ENCODE assay signal across 35 cellular contexts in the genomic region with DNA sequence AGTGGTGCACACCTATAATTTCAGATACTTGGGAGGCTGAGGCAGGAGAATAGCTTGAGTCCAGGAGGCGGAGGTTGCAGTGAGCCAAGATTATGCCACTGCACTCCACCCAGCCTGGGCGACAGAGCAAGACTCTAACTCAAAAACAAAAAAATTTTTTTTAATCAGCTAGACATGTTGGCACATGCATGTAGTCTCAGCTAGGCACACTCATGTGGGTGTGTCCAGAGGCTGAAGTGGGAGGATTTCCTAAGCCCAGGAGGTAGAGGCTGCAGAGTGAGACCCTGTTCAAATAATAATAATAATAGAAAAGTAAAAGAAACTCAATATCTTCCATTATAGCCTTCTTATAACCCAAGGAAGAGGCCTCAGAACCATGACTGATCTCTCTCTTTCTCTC.
"Had no signal": no experiment of that assay in that cellular context is flagged by ENCODE, and none has a peak within 500 bp of the region (broad histone marks: within the 10 kb centered on the region; RNA-seq: fewer than 3 reads in every experiment).

No MANE protein-coding gene starts in this region.

- FAIRE-seq: astrocyte, TTC549 had no signal

- H3K36me3 Mint-ChIP-seq: activated CD4-positive, alpha-beta memory T cell treated with anti-CD3 and anti-CD28 coated beads for 36 hours; activated naive CD8-positive, alpha-beta T cell treated with anti-CD3 and anti-CD28 coated beads for 36 hours had no signal

- H3K36me3 ChIP-seq: adrenal gland, brain microvascular endothelial cell had no signal

- H3K4me3 ChIP-seq: adrenal gland, body of pancreas had no signal

- H3K4me1 ChIP-seq: body of pancreas had no signal

- H3K27ac Mint-ChIP-seq: activated CD4-positive, alpha-beta memory T cell treated with anti-CD3 and anti-CD28 coated beads for 36 hours; activated CD4-positive, alpha-beta T cell treated with anti-CD3 and anti-CD28 coated beads, Interleukin-2, amount 10 ng/mL, durations not matched to agents 24 days and 14 days; activated naive CD4-positive, alpha-beta T cell treated with anti-CD3 and anti-CD28 coated beads for 36 hours; activated naive CD8-positive, alpha-beta T cell treated with anti-CD3 and anti-CD28 coated beads for 36 hours; activated T-cell treated with anti-CD3 and anti-CD28 coated beads, Interleukin-2, amount 50 U/mL, for 72 hours; activated T-helper 1 cell treated with anti-CD3 and anti-CD28 coated beads, Interleukin-12 subunit alpha, Interleukin-12 subunit beta, Interleukin-2, Interleukin-4 antibody, amounts not matched to agents 30 ng/mL and 10 ng/mL and 1 ng/mL, durations not matched to agents 14 hours and 24 hours and 36 hours; activated T-helper 17 cell treated with anti-CD3 and anti-CD28 coated beads, Interleukin-2, amount 50 U/mL, for 72 hours; T-helper 1 cell treated with Interleukin-12 subunit alpha and Interleukin-12 subunit beta and Interleukin-4 antibody, amounts not matched to agents 30 μg/mL and 1 μg/mL, for 36 hours; T-helper 2 cell treated with Interferon-gamma antibody and Interleukin-4, amounts not matched to agents 5 μg/mL and 100 μg/mL, for 36 hours had no signal

- H3K27ac ChIP-seq: adrenal gland, body of pancreas, brain microvascular endothelial cell, VCaP had no signal

- ATAC-seq: activated CD8-positive, alpha-beta T cell treated with anti-CD3 and anti-CD28 coated beads for 36 hours; activated naive CD4-positive, alpha-beta T cell treated with anti-CD3 and anti-CD28 coated beads, Interleukin-2, amount 50 U/mL, for 72 hours; activated T-cell treated with anti-CD3 and anti-CD28 coated beads, Interleukin-2, amount 50 U/mL, for 4 hours; activated T-cell treated with anti-CD3 and anti-CD28 coated beads, Interleukin-2, amount 50 U/mL, for 72 hours; activated T-helper 17 cell treated with anti-CD3 and anti-CD28 coated beads, Interleukin-2, amount 50 U/mL, for 72 hours; body of pancreas had no signal

- H3K27me3 ChIP-seq: adrenal gland, body of pancreas, brain microvascular endothelial cell had no signal

- H3K4me3 Mint-ChIP-seq: activated B cell treated with CpG ODN at 0.5 μM for 24 hours; activated CD4-positive, alpha-beta memory T cell treated with anti-CD3 and anti-CD28 coated beads for 36 hours; activated CD4-positive, alpha-beta T cell treated with anti-CD3 and anti-CD28 coated beads, Interleukin-2, amount 10 ng/mL, durations not matched to agents 24 days and 14 days; activated CD8-positive, alpha-beta T cell treated with anti-CD3 and anti-CD28 coated beads for 36 hours; activated naive CD4-positive, alpha-beta T cell treated with anti-CD3 and anti-CD28 coated beads for 36 hours; activated naive CD8-positive, alpha-beta T cell treated with anti-CD3 and anti-CD28 coated beads for 36 hours; activated T-cell treated with anti-CD3 and anti-CD28 coated beads, Interleukin-2, amount 50 U/mL, for 4 hours; activated T-cell treated with anti-CD3 and anti-CD28 coated beads, Interleukin-2, amount 50 U/mL, for 72 hours; activated T-helper 1 cell treated with anti-CD3 and anti-CD28 coated beads, Interleukin-12 subunit alpha, Interleukin-12 subunit beta, Interleukin-2, Interleukin-4 antibody, amounts not matched to agents 30 ng/mL and 10 ng/mL and 1 ng/mL, durations not matched to agents 14 hours and 24 hours and 36 hours; activated T-helper 17 cell treated with anti-CD3 and anti-CD28 coated beads, Interleukin-2, amount 50 U/mL, for 72 hours; T-helper 1 cell treated with Interleukin-12 subunit alpha and Interleukin-12 subunit beta and Interleukin-4 antibody, amounts not matched to agents 30 μg/mL and 1 μg/mL, for 36 hours; T-helper 2 cell treated with Interferon-gamma antibody and Interleukin-4, amounts not matched to agents 5 μg/mL and 100 μg/mL, for 36 hours had no signal

- DNase-seq: activated B cell treated with CpG ODN at 0.5 μM for 24 hours; activated CD4-positive, alpha-beta memory T cell treated with anti-CD3 and anti-CD28 coated beads for 36 hours; activated CD4-positive, alpha-beta T cell treated with anti-CD3 and anti-CD28 coated beads for 4 hours; activated CD4-positive, alpha-beta T cell treated with anti-CD3 and anti-CD28 coated beads, Interleukin-2, amount 10 ng/mL, durations not matched to agents 24 days and 14 days; activated CD4-positive, alpha-beta T cell treated with anti-CD3 and anti-CD28 coated beads, Interleukin-2, amount 50 U/mL, for 1 hour; activated CD4-positive, alpha-beta T cell treated with anti-CD3 and anti-CD28 coated beads, Interleukin-2, amount 50 U/mL, for 4 hours; activated CD4-positive, CD25-positive, alpha-beta regulatory T cell treated with anti-CD3 and anti-CD28 coated beads, Interleukin-2, amount 50 U/mL, for 72 hours; activated CD8-positive, alpha-beta memory T cell treated with anti-CD3 and anti-CD28 coated beads, Interleukin-2, amount 50 U/mL, for 4 hours; activated CD8-positive, alpha-beta T cell treated with anti-CD3 and anti-CD28 coated beads for 36 hours; activated effector memory CD4-positive, alpha-beta T cell treated with anti-CD3 and anti-CD28 coated beads, Interleukin-2, amount 50 U/mL, for 16 hours; activated gamma-delta T cell treated with Interleukin-2 at 50 U/mL for 16 hours; activated naive CD4-positive, alpha-beta T cell; activated naive CD4-positive, alpha-beta T cell treated with anti-CD3 and anti-CD28 coated beads for 36 hours; activated naive CD8-positive, alpha-beta T cell treated with anti-CD3 and anti-CD28 coated beads for 36 hours; activated T-cell treated with anti-CD3 and anti-CD28 coated beads for 4 hours; activated T-cell treated with anti-CD3 and anti-CD28 coated beads, Interleukin-2, amount 50 U/mL, for 1 hour; activated T-cell treated with anti-CD3 and anti-CD28 coated beads, Interleukin-2, amount 50 U/mL, for 4 hours; activated T-cell treated with anti-CD3 and anti-CD28 coated beads, Interleukin-2, amount 50 U/mL, for 72 hours; amniotic stem cell; aorta; body of pancreas; brain microvascular endothelial cell; central memory CD4-positive, alpha-beta T cell; T-helper 1 cell; T-helper 2 cell; T-helper 9 cell had no signal

- H3K9me3 ChIP-seq: adrenal gland, body of pancreas had no signal

- H3K27me3 Mint-ChIP-seq: activated B cell treated with CpG ODN at 0.5 μM for 24 hours; activated CD4-positive, alpha-beta memory T cell treated with anti-CD3 and anti-CD28 coated beads for 36 hours; activated CD4-positive, alpha-beta T cell treated with anti-CD3 and anti-CD28 coated beads, Interleukin-2, amount 10 ng/mL, durations not matched to agents 24 days and 14 days; activated CD8-positive, alpha-beta T cell treated with anti-CD3 and anti-CD28 coated beads for 36 hours; activated naive CD8-positive, alpha-beta T cell treated with anti-CD3 and anti-CD28 coated beads for 36 hours; activated T-helper 17 cell treated with anti-CD3 and anti-CD28 coated beads, Interleukin-2, amount 50 U/mL, for 72 hours had no signal

- H3K9me3 Mint-ChIP-seq: activated B cell treated with CpG ODN at 0.5 μM for 24 hours; activated CD4-positive, alpha-beta memory T cell treated with anti-CD3 and anti-CD28 coated beads for 36 hours; activated CD4-positive, alpha-beta T cell treated with anti-CD3 and anti-CD28 coated beads, Interleukin-2, amount 10 ng/mL, durations not matched to agents 24 days and 14 days; activated naive CD4-positive, alpha-beta T cell treated with anti-CD3 and anti-CD28 coated beads for 36 hours; activated T-cell treated with anti-CD3 and anti-CD28 coated beads, Interleukin-2, amount 50 U/mL, for 4 hours; activated T-helper 1 cell treated with anti-CD3 and anti-CD28 coated beads, Interleukin-12 subunit alpha, Interleukin-12 subunit beta, Interleukin-2, Interleukin-4 antibody, amounts not matched to agents 30 ng/mL and 10 ng/mL and 1 ng/mL, durations not matched to agents 14 hours and 24 hours and 36 hours; activated T-helper 17 cell treated with anti-CD3 and anti-CD28 coated beads, Interleukin-2, amount 50 U/mL, for 72 hours; T-helper 1 cell treated with Interleukin-12 subunit alpha and Interleukin-12 subunit beta and Interleukin-4 antibody, amounts not matched to agents 30 μg/mL and 1 μg/mL, for 36 hours; T-helper 2 cell treated with Interferon-gamma antibody and Interleukin-4, amounts not matched to agents 5 μg/mL and 100 μg/mL, for 36 hours had no signal
